In genomic region chr17:76071497-76072148, GRCh38 we compare ENCODE assay signal across 8 cellular contexts. TPM values are rescaled to one million over a fixed set of nuclear protein-coding genes. Genes with fewer than 3 reads are reported as not detected.
DNase-seq lines count a peak whose midpoint lies in the region; ATAC-seq and TF ChIP-seq lines count a peak whose summit lies in the region.

No MANE protein-coding gene starts in this region.

- H3K9me3 ChIP-seq in HEK293 (ENCODE audit: control insufficient read depth, insufficient read depth, low read depth, low read length) (no peaks in the 10 kb centered on the region), thoracic aorta (no peaks in the 10 kb centered on the region)

- ATAC-seq in left lobe of liver (peak; percentile 12), thoracic aorta (ENCODE audit: insufficient number of reproducible peaks, low FRiP score, low read depth) (no peak), HG03354 (IDR thresholded peaks at IDR 0.05; ENCODE audit: poor library complexity, severe bottlenecking, unreplicated experiment) (no peak)

- H3K4me3 Mint-ChIP-seq in activated naive CD4-positive, alpha-beta T cell treated with anti-CD3 and anti-CD28 coated beads, Interleukin-2, amount 50 U/mL, for 24 hours, result peak overlapping the region; percentile 97

- H3K36me3 Mint-ChIP-seq in activated naive CD4-positive, alpha-beta T cell treated with anti-CD3 and anti-CD28 coated beads, Interleukin-2, amount 50 U/mL, for 24 hours, result peaks cover 4% of the 10 kb centered on the region

- CTCF ChIA-PET in HEK293 (lab: Yijun Ruan, JAX), result interaction anchor here (0.5 to 3.3 kb wide), 4 partner anchors 10 to 236 kb away, joined by 3 to 19 read pairs (median 4); partner anchors contain the start of gene QRICH2

- TF ChIP-seq CTCF in 22Rv1 (IDR thresholded peaks at IDR 0.05) (no peak), HEK293 (tag by site-specific recombination; IDR thresholded peaks at IDR 0.05) (no peak), thoracic aorta (IDR thresholded peaks at IDR 0.05) (no peak)

- peaks cover 13% of the 10 kb centered on the region for H3K27me3 ChIP-seq in thoracic aorta (replicated peaks; ENCODE audit: insufficient read depth)

- peaks cover 36% of the 10 kb centered on the region for H3K4me1 Mint-ChIP-seq in activated naive CD4-positive, alpha-beta T cell treated with anti-CD3 and anti-CD28 coated beads, Interleukin-2, amount 50 U/mL, for 24 hours

- no peaks in the 10 kb centered on the region for H3K9me3 Mint-ChIP-seq in activated naive CD4-positive, alpha-beta T cell treated with anti-CD3 and anti-CD28 coated beads, Interleukin-2, amount 50 U/mL, for 24 hours

- peaks cover 11% of the 10 kb centered on the region for H3K4me1 ChIP-seq in HEK293 (ENCODE audit: control insufficient read depth, insufficient read depth, low read length)
- H3K4me1 ChIP-seq in thoracic aorta (ENCODE audit: control insufficient read depth in 1 of 2, low read depth in 2 of 2), result peaks cover 19 to 46% of the 10 kb centered on the region in 2 donors

- POLR2A ChIA-PET in HEK293 (lab: Yijun Ruan, JAX), result interaction anchor here (0.8 to 2.4 kb wide), 16 partner anchors 8 to 208 kb away, joined by 3 to 15 read pairs (median 4); partner anchors contain the start of genes ACOX1, EXOC7 and TEN1

- no peak for DNase-seq in left lobe of liver (ENCODE audit: low spot score)
- DNase-seq in thoracic aorta (ENCODE audit: low spot score), result no peak
- DNase-seq in medulla oblongata (ENCODE audit: extremely low spot score), result no peak
- DNase-seq in NK-92 (lab: John Stamatoyannopoulos, UW; ENCODE audit: unreplicated experiment), result no peak

- peak overlapping the region; percentile 93 for H3K4me3 ChIP-seq in HEK293 (ENCODE audit: low read depth, low read length)
- H3K4me3 ChIP-seq in thoracic aorta, result peak overlapping the region; percentile 83

- peaks cover 12% of the 10 kb centered on the region for H3K27me3 Mint-ChIP-seq in activated naive CD4-positive, alpha-beta T cell treated with anti-CD3 and anti-CD28 coated beads, Interleukin-2, amount 50 U/mL, for 24 hours

- H3K36me3 ChIP-seq in HEK293 (ENCODE audit: control insufficient read depth in 2 of 2, insufficient read depth in 1 of 2, low read length in 2 of 2) (peaks cover 31 to 36% of the 10 kb centered on the region in 2 experiments), thoracic aorta (peaks cover 18% of the 10 kb centered on the region)

- peak overlapping the region; percentile 99 for H3K27ac Mint-ChIP-seq in activated naive CD4-positive, alpha-beta T cell treated with anti-CD3 and anti-CD28 coated beads, Interleukin-2, amount 50 U/mL, for 24 hours

- peak overlapping the region; percentile 62 for H3K27ac ChIP-seq in 22Rv1
- peak overlapping the region; percentile 83 for H3K27ac ChIP-seq in HEK293 (ENCODE audit: extremely low read depth, low read depth, low read length)
- peak overlapping the region; percentile 26 to 44 for H3K27ac ChIP-seq in thoracic aorta

TF ChIP-seq in HEK293, 187 proteins besides CTCF, POLR2A, EP300 and RAD21:
- TF ChIP-seq GLI4 (tag by site-specific recombination; IDR thresholded peaks at IDR 0.05) (no peak), ZBTB8A (tag by site-specific recombination; IDR thresholded peaks at IDR 0.05) (no peak), GLI2 (tag by site-specific recombination; IDR thresholded peaks at IDR 0.05; ENCODE audit: borderline replicate concordance, low read depth) (no peak), SCRT1 (tag by site-specific recombination; IDR thresholded peaks at IDR 0.05; ENCODE audit: borderline replicate concordance) (no peak), HOXA7 (CRISPR knock-in tag; IDR thresholded peaks at IDR 0.05; ENCODE audit: borderline replicate concordance) (no peak), PRDM4 (tag by site-specific recombination; IDR thresholded peaks at IDR 0.05) (0 out of 2 replicates have a peak, but pooled peaks have one; percentile 9), ZNF830 (tag by site-specific recombination; IDR thresholded peaks at IDR 0.05; ENCODE audit: low read depth) (no peak), AEBP2 (tag by site-specific recombination; IDR thresholded peaks at IDR 0.05; ENCODE audit: borderline replicate concordance) (no peak), BCL11B (tag by site-specific recombination; IDR thresholded peaks at IDR 0.05; ENCODE audit: low read depth) (no peak), ZNF548 (tag by site-specific recombination; IDR thresholded peaks at IDR 0.05) (0 out of 2 replicates have a peak, but pooled peaks have one; percentile 26), ZNF324 (tag by site-specific recombination; IDR thresholded peaks at IDR 0.05) (no peak), RBAK (tag by site-specific recombination; IDR thresholded peaks at IDR 0.05) (no peak), GLIS1 (tag by site-specific recombination; IDR thresholded peaks at IDR 0.05) (no peak)

RNA-seq across cellular contexts. Expression of gene SRP68, which starts 0.7 kb away (rescaled TPM):
- total RNA-seq in left lobe of liver (30.8 TPM), thoracic aorta (10 to 100 TPM; 19.1 to 39.9 TPM)

RNA-seq across cellular contexts. Expression of gene GALR2, which starts 3.0 kb away (rescaled TPM):
- not detected for total RNA-seq in left lobe of liver
- total RNA-seq in thoracic aorta, result 1 to 10 TPM in 1 of 2 donors, not detected in 1; 1.4 TPM

RNA-seq across cellular contexts. Expression of gene ZACN, which starts 7.4 kb away (rescaled TPM):
- total RNA-seq in left lobe of liver (not detected), thoracic aorta (not detected)

RNA-seq across cellular contexts. Expression of gene EXOC7, which starts 32.0 kb away (rescaled TPM):
- total RNA-seq in left lobe of liver (51.3 TPM), thoracic aorta (10 to 100 TPM; 79.7 to 94.0 TPM)

RNA-seq across cellular contexts. Expression of gene EVPL, which starts 44.5 kb away (rescaled TPM):
- total RNA-seq in left lobe of liver (0.53 TPM), thoracic aorta (1 to 10 TPM; 1.4 to 1.6 TPM)
